In the genomic region with DNA sequence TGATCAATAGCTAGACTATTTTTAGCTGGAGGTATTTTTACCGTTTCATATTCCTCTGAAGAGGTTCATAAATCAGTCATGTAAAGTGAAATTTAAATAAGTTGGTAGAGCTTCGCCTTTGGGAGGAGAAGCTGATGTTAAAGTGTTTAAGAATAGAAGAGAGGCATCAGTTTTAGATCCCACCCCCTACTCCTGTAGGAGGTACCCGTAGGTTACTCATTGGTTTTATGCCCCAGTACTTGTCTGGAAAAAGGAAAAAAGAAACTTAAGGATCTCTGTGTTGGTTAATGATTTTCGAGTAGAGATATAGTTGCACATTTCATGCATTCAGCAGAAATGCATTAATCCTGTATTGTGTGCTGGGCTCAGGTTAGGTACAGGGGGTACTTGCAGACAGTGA, we compare ENCODE assay signal across 16 cellular contexts. TPM values are rescaled to one million over a fixed set of nuclear protein-coding genes. Genes with fewer than 3 reads are reported as not detected.
DNase-seq lines count a peak whose midpoint lies in the region; ATAC-seq and TF ChIP-seq lines count a peak whose summit lies in the region.
"Had no signal": no experiment of that assay in that cellular context is flagged by ENCODE, and none has a peak within 500 bp of the region (broad histone marks: within the 10 kb centered on the region; RNA-seq: fewer than 3 reads in every experiment).

No MANE protein-coding gene starts in this region.

- peaks cover 8% of the 10 kb centered on the region for H3K4me1 ChIP-seq in CD8-positive, alpha-beta memory T cell (ENCODE audit: insufficient read depth, low read length)
- peaks cover 93% of the 10 kb centered on the region for H3K4me1 ChIP-seq in PC-3 (ENCODE audit: insufficient read depth, low read length)

- H3K9ac ChIP-seq in PC-3 (ENCODE audit: low read length) = peak overlapping the region; percentile 66

- H3K36me3 Mint-ChIP-seq in CD8-positive, alpha-beta memory T cell = no peaks in the 10 kb centered on the region

- H3K4me3 ChIP-seq in CD8-positive, alpha-beta memory T cell (ENCODE audit: low read length) = no peak overlapping the region
- H3K4me3 ChIP-seq in PC-3 (ENCODE audit: low read length) (no peak overlapping the region), dorsolateral prefrontal cortex (peak overlapping the region in 36 of 59 donors; percentile 0 to 86 (median 40))
- H3K4me3 ChIP-seq: K562 had no signal

- H3K27me3 Mint-ChIP-seq in CD8-positive, alpha-beta memory T cell = peaks cover 0 to 1% of the 10 kb centered on the region in 2 donors

- ATAC-seq in PC-3 = no peak
- ATAC-seq: K562 had no signal

- no peaks in the 10 kb centered on the region for H3K9me3 ChIP-seq in CD8-positive, alpha-beta memory T cell (ENCODE audit: low read length)
- no peaks in the 10 kb centered on the region for H3K9me3 ChIP-seq in PC-3 (ENCODE audit: low read length)

- TF ChIP-seq CTCF in PC-3 (conservative IDR thresholded peaks at IDR 0.05; ENCODE audit: low read depth, low read length) (no peak), dorsolateral prefrontal cortex (IDR thresholded peaks at IDR 0.05 in 54 of 56, conservative IDR thresholded peaks at IDR 0.05 in 2 of 56; ENCODE audit: low read depth in 1 of 56, partially characterized antibody in 56 of 56) (no peak)

- no peaks in the 10 kb centered on the region for H3K27me3 ChIP-seq in CD8-positive, alpha-beta memory T cell (ENCODE audit: insufficient read depth, low read length, poor library complexity, severe bottlenecking)
- no peaks in the 10 kb centered on the region for H3K27me3 ChIP-seq in PC-3 (ENCODE audit: low read length)
- no peaks in the 10 kb centered on the region for H3K27me3 ChIP-seq in dorsolateral prefrontal cortex
- no peaks in the 10 kb centered on the region for H3K27me3 ChIP-seq in layer of hippocampus (ENCODE audit: control insufficient read depth, insufficient read depth, low read length)

- no peak for DNase-seq in CD8-positive, alpha-beta memory T cell
- DNase-seq in PC-3 = no peak
- DNase-seq in dorsolateral prefrontal cortex = no peak
- no peak for DNase-seq in NCI-H526 (lab: John Stamatoyannopoulos, UW)
- DNase-seq in cardiac septum (ENCODE audit: low spot score) = no peak
- DNase-seq in dedifferentiated amniotic fluid mesenchymal stem cell (ENCODE audit: extremely low spot score) = no peak
- DNase-seq in effector CD8-positive, alpha-beta T cell (lab: John Stamatoyannopoulos, UW) = no peak
- DNase-seq: AML-193, DND-41, GDM1, NCI-H2107, NCI-H226, NCI-H69, Right ventricle myocardium superior had no signal

- H3K4me1 Mint-ChIP-seq in CD8-positive, alpha-beta memory T cell = peaks cover 48 to 71% (median 59%) of the 10 kb centered on the region in 3 donors

- CTCF ChIA-PET in CD8-positive, alpha-beta memory T cell (lab: Charles Lee) = interaction anchor here (1.1 kb wide), 1 partner anchor 138 kb away, joined by 3 read pairs; no protein-coding TSS in a partner anchor
- CTCF ChIA-PET in PC-3 (lab: Charles Lee) = interaction anchor here (0.6 kb wide), 1 partner anchor 120 kb away, joined by 4 read pairs; no protein-coding TSS in a partner anchor

- peak overlapping the region in 4 of 7 donors; percentile 2 to 61 (median 14) for H3K4me3 Mint-ChIP-seq in CD8-positive, alpha-beta memory T cell

- H3K79me2 ChIP-seq in PC-3 (ENCODE audit: low read length) = peaks cover 53% of the 10 kb centered on the region

- H2AFZ ChIP-seq in PC-3 (ENCODE audit: low read length) = no peak overlapping the region

- H3K36me3 ChIP-seq in CD8-positive, alpha-beta memory T cell (ENCODE audit: insufficient read depth, low read length) = no peaks in the 10 kb centered on the region
- no peaks in the 10 kb centered on the region for H3K36me3 ChIP-seq in PC-3 (ENCODE audit: low read depth, low read length)

- peaks cover 5% of the 10 kb centered on the region; the same call in 1 of the 2 replicates for H3K9me2 ChIP-seq in PC-3 (replicated peaks; ENCODE audit: low read length)

- no peak overlapping the region for H3K27ac ChIP-seq in CD8-positive, alpha-beta memory T cell (ENCODE audit: low read depth, low read length)
- H3K27ac ChIP-seq in PC-3 (ENCODE audit: low read length) (peak overlapping the region; percentile 79), dorsolateral prefrontal cortex (peak overlapping the region; percentile 61 to 99 (median 96)), layer of hippocampus (ENCODE audit: low read depth, low read length) (peak overlapping the region; percentile 89)

- no peaks in the 10 kb centered on the region for H3K9me3 Mint-ChIP-seq in CD8-positive, alpha-beta memory T cell

- H3K4me2 ChIP-seq in PC-3 (ENCODE audit: low read length) = peak overlapping the region; percentile 69

- H4K20me1 ChIP-seq in PC-3 (ENCODE audit: low read length) = no peaks in the 10 kb centered on the region

- peaks cover 44% of the 10 kb centered on the region for H3F3A ChIP-seq in PC-3 (ENCODE audit: low read length, unreplicated experiment)

- peak overlapping the region in 3 of 8 donors; percentile 0 to 65 (median 5) for H3K27ac Mint-ChIP-seq in CD8-positive, alpha-beta memory T cell

- BruUV-seq in PC-3 (replicated peaks; lab: Mats Ljungman, UMichigan) = no TSS peak

- intact Hi-C loops in PC-3 (cut with micrococcal nuclease) = loop anchor here (5.0 to 10.0 kb wide), 5 partner anchors 231 to 758 kb away; a partner anchor contains a TSS
- intact Hi-C loops in dorsolateral prefrontal cortex (cut with DNase I) = no loop called here
- intact Hi-C loops in cardiac septum (cut with DNase I) = loop anchor here (10.0 kb wide), 2 partner anchors 182 to 338 kb away; no protein-coding TSS in a partner anchor

- POLR2A ChIA-PET in CD8-positive, alpha-beta memory T cell (lab: Charles Lee) = no interaction called here
- POLR2A ChIA-PET in PC-3 (lab: Charles Lee; ENCODE audit: unreplicated experiment) = interaction anchor here (0.7 kb wide), 1 partner anchor 31 kb away, joined by 4 read pairs; no protein-coding TSS in a partner anchor

RNA-seq across cellular contexts. Expression of a gene that starts 8.7 kb away (rescaled TPM):
- under 1 TPM; 0.53 to 0.93 TPM for total RNA-seq in CD8-positive, alpha-beta memory T cell
- 2.7 TPM for polyA plus RNA-seq in CD8-positive, alpha-beta memory T cell
- total RNA-seq in PC-3 (2014; rRNA removed) = 19.0 and 20.2 TPM in 2 replicates
- 100 to 1,000 TPM in 105 of 120 experiments, 10 to 100 TPM in 15; 50.7 to 183 (median 129) TPM for total RNA-seq in dorsolateral prefrontal cortex
- total RNA-seq in cardiac septum = 1.2 TPM
- total RNA-seq: Right ventricle myocardium superior had no signal

Comparison
In these comparisons a context has a peak if more than half of its experiments do, and no peak if none do; other contexts are left out.
1. H3K4me3 ChIP-seq: peak in dorsolateral prefrontal cortex (36 of 59); none in CD8-positive, alpha-beta memory T cell (single experiment) and PC-3 (single experiment).
2. intact Hi-C loops: an anchor here in PC-3 (5.0 to 10.0 kb wide) and cardiac septum (10.0 kb wide); none called in dorsolateral prefrontal cortex.